ENCODE assay signal across 8 cellular contexts in genomic region chr21:42337830-42338729, GRCh38. TPM values are rescaled to one million over a fixed set of nuclear protein-coding genes. Genes with fewer than 3 reads are reported as not detected.
DNase-seq lines count a peak whose midpoint lies in the region; ATAC-seq and TF ChIP-seq lines count a peak whose summit lies in the region.

No MANE protein-coding gene starts in this region.

- H2AFZ ChIP-seq in KMS-11 (ENCODE audit: low read depth) (no peak overlapping the region), PC-9 (no peak overlapping the region)

- peak overlapping the region; percentile 63 for H3K27ac Mint-ChIP-seq in activated T-cell treated with anti-CD3 and anti-CD28 coated beads, Interleukin-2, amount 50 U/mL, for 72 hours

- H3K9me2 ChIP-seq in PC-9 (ENCODE audit: insufficient read depth): no peaks in the 10 kb centered on the region

- CTCF ChIA-PET in PC-9 (lab: Charles Lee): no interaction called here

- peak; percentile 38 for TF ChIP-seq CTCF in KMS-11 (conservative IDR thresholded peaks at IDR 0.05; ENCODE audit: low read depth, low read length)
- peak; percentile 60 for TF ChIP-seq CTCF in PC-9 (conservative IDR thresholded peaks at IDR 0.05)
- peak; percentile 73 for TF ChIP-seq CTCF in neutrophil (IDR thresholded peaks at IDR 0.05)

- H3K9me3 Mint-ChIP-seq in activated T-cell treated with anti-CD3 and anti-CD28 coated beads, Interleukin-2, amount 50 U/mL, for 72 hours: no peaks in the 10 kb centered on the region

- peak; percentile 70 to 73 for ATAC-seq in activated T-cell treated with anti-CD3 and anti-CD28 coated beads, Interleukin-2, amount 50 U/mL, for 72 hours (replicated peaks in 1 of 2)
- no peak for ATAC-seq in GM21367 (IDR thresholded peaks at IDR 0.05; ENCODE audit: unreplicated experiment)

- H3K9me3 ChIP-seq in PC-9 (ENCODE audit: insufficient read depth, low read depth) (no peaks in the 10 kb centered on the region), neutrophil (no peaks in the 10 kb centered on the region)

- peak; percentile 89 for DNase-seq in COR-L47 (lab: John Stamatoyannopoulos, UW)
- DNase-seq in PC-9: peak; percentile 45 to 56
- peak; percentile 85 to 87 for DNase-seq in activated T-cell treated with anti-CD3 and anti-CD28 coated beads, Interleukin-2, amount 50 U/mL, for 72 hours
- DNase-seq in fibroblast of peridontal ligament (ENCODE audit: extremely low read depth): peak; percentile 6
- peak in 39 of 49 donors; percentile 5 to 77 (median 54) for DNase-seq in substantia nigra (lab: John Stamatoyannopoulos, UW)

- no peaks in the 10 kb centered on the region for H3K27me3 ChIP-seq in KMS-11 (ENCODE audit: insufficient read depth, low read depth)
- H3K27me3 ChIP-seq in PC-9 (ENCODE audit: insufficient read depth, low read depth): no peaks in the 10 kb centered on the region
- no peaks in the 10 kb centered on the region for H3K27me3 ChIP-seq in neutrophil

- peaks cover 13% of the 10 kb centered on the region for H3K27me3 Mint-ChIP-seq in activated T-cell treated with anti-CD3 and anti-CD28 coated beads, Interleukin-2, amount 50 U/mL, for 72 hours (ENCODE audit: low read depth)

- intact Hi-C loops in PC-9 (cut with micrococcal nuclease; ENCODE audit: unreplicated experiment): loop anchor here (5.0 kb wide), 1 partner anchor 44 kb away; no protein-coding TSS in a partner anchor

- H4K20me1 ChIP-seq in KMS-11 (ENCODE audit: insufficient read depth): no peaks in the 10 kb centered on the region
- H4K20me1 ChIP-seq in PC-9 (ENCODE audit: insufficient read depth): no peaks in the 10 kb centered on the region

- no TSS peak for BruUV-seq in PC-9 (replicated peaks; lab: Mats Ljungman, UMichigan)

- peaks cover 32% of the 10 kb centered on the region for H3K4me1 Mint-ChIP-seq in activated T-cell treated with anti-CD3 and anti-CD28 coated beads, Interleukin-2, amount 50 U/mL, for 72 hours (ENCODE audit: low read depth)

- H3K4me3 ChIP-seq in KMS-11 (IDR thresholded peaks at IDR 0.05; ENCODE audit: insufficient read depth, low read depth, low read length) (no peak overlapping the region), PC-9 (no peak overlapping the region), neutrophil (ENCODE audit: low read depth in 1 of 2, low read length in 1 of 2) (no peak overlapping the region)

- H3K79me2 ChIP-seq in KMS-11 (ENCODE audit: insufficient read depth, low read depth) (no peaks in the 10 kb centered on the region), PC-9 (ENCODE audit: low read depth) (no peaks in the 10 kb centered on the region)

- H3K27ac ChIP-seq in KMS-11: no peak overlapping the region
- H3K27ac ChIP-seq in PC-9: no peak overlapping the region
- H3K27ac ChIP-seq in neutrophil: peak overlapping the region; percentile 33
- H3K27ac ChIP-seq in substantia nigra (ENCODE audit: low read depth, low read length, poor library complexity, severe bottlenecking): peak overlapping the region; percentile 8

- peaks cover 0 to 2% of the 10 kb centered on the region in 2 donors for H3K36me3 Mint-ChIP-seq in activated T-cell treated with anti-CD3 and anti-CD28 coated beads, Interleukin-2, amount 50 U/mL, for 72 hours (ENCODE audit: insufficient read depth in 2 of 2)

- H3K4me2 ChIP-seq in KMS-11: no peak overlapping the region
- no peak overlapping the region for H3K4me2 ChIP-seq in PC-9

- peak overlapping the region; percentile 58 to 77 for H3K4me3 Mint-ChIP-seq in activated T-cell treated with anti-CD3 and anti-CD28 coated beads, Interleukin-2, amount 50 U/mL, for 72 hours

- H3K4me1 ChIP-seq in KMS-11 (ENCODE audit: low read depth, poor library complexity, severe bottlenecking) (no peaks in the 10 kb centered on the region), PC-9 (replicated peaks; ENCODE audit: insufficient read depth) (no peaks in the 10 kb centered on the region), neutrophil (ENCODE audit: control insufficient read depth in 1 of 2, insufficient read depth in 1 of 2, low read depth in 1 of 2, low read length in 1 of 2) (peaks cover 13 to 18% of the 10 kb centered on the region in 2 experiments)

- H3K9ac ChIP-seq in KMS-11: no peak overlapping the region

- H3K36me3 ChIP-seq in KMS-11 (ENCODE audit: insufficient read depth) (no peaks in the 10 kb centered on the region), PC-9 (ENCODE audit: low read depth) (no peaks in the 10 kb centered on the region), neutrophil (no peaks in the 10 kb centered on the region)

- POLR2A ChIA-PET in PC-9 (lab: Charles Lee; ENCODE audit: unreplicated experiment): no interaction called here

- no peaks in the 10 kb centered on the region for H3F3A ChIP-seq in PC-9 (ENCODE audit: insufficient read depth, low read depth)

RNA-seq across cellular contexts. Expression of gene TFF2, which starts 12.7 kb away (rescaled TPM):
- 0.52 TPM in 1 of 2 replicates, not detected in the other for total RNA-seq in PC-9 (2021)
- not detected for total RNA-seq in activated T-cell treated with anti-CD3 and anti-CD28 coated beads, Interleukin-2, amount 50 U/mL, for 72 hours

RNA-seq across cellular contexts. Expression of gene TFF3, which starts 22.9 kb away (rescaled TPM):
- not detected in 2 replicates for total RNA-seq in PC-9 (2021)
- not detected for total RNA-seq in activated T-cell treated with anti-CD3 and anti-CD28 coated beads, Interleukin-2, amount 50 U/mL, for 72 hours

RNA-seq across cellular contexts. Expression of gene TFF1, which starts 28.3 kb away (rescaled TPM):
- total RNA-seq in PC-9 (2021): 2.2 and 5.7 TPM in 2 replicates
- total RNA-seq in activated T-cell treated with anti-CD3 and anti-CD28 coated beads, Interleukin-2, amount 50 U/mL, for 72 hours: 1 to 10 TPM in 1 of 2 donors, under 1 TPM in 1; 0.97 to 1.7 TPM

RNA-seq across cellular contexts. Expression of gene TMPRSS3, which starts 57.8 kb away (rescaled TPM):
- total RNA-seq in PC-9 (2021): 4.3 and 8.6 TPM in 2 replicates
- 10 to 100 TPM; 57.1 to 91.9 TPM for total RNA-seq in activated T-cell treated with anti-CD3 and anti-CD28 coated beads, Interleukin-2, amount 50 U/mL, for 72 hours

Comparison
In these comparisons a context has a peak if more than half of its experiments do, and no peak if none do; other contexts are left out.
1. DNase-seq: peak in every context shown above with its lines; median percentile 89 in COR-L47; 86 in activated T-cell treated with anti-CD3 and anti-CD28 coated beads, Interleukin-2, amount 50 U/mL, for 72 hours; 54 in substantia nigra; 50 in PC-9; 6 in fibroblast of peridontal ligament.
2. H3K27ac ChIP-seq: peak in neutrophil (single experiment) and substantia nigra (single experiment); none in KMS-11 (single experiment) and PC-9 (single experiment).
3. Peak in every context shown above with its lines, with median percentiles within 50 percentile points of each other: CTCF ChIP-seq.